Comparison of ENCODE assay signal across 18 cellular contexts in the genomic region with DNA sequence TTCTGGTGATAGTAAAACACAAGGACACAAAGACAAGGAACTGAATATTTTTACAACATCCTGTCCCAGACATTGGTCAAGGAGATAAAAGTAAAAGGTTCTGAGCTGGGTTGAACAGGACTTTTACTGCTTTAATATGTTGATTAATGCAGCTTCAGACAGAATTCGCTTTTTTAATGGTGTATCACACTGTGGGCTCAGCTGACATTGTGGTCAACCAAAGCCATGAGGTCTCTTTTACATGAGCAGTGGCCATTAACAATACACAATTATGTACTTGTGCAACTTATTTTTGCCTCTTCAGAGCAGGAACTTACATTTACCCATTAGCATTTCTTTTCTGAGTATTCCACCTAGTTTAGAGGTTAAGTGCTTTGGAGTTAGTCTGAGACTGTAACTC.
"Had no signal": no experiment of that assay in that cellular context is flagged by ENCODE, and none has a peak within 500 bp of the region (broad histone marks: within the 10 kb centered on the region; RNA-seq: fewer than 3 reads in every experiment).

No MANE protein-coding gene starts in this region.

- H3K4me3 ChIP-seq: esophagus muscularis mucosa, gastroesophageal sphincter, ovary, right atrium auricular region, smooth muscle cell, suprapubic skin, thyroid gland had no signal

- H3K36me3 ChIP-seq: esophagus muscularis mucosa, gastroesophageal sphincter, ovary, right atrium auricular region, suprapubic skin, thyroid gland had no signal

- DNase-seq: effector memory CD4-positive, alpha-beta T cell; glutamatergic neuron; islet precursor cell; mammary epithelial cell; naive thymus-derived CD4-positive, alpha-beta T cell; ovary; stimulated activated CD4-positive, alpha-beta T cell treated with anti-CD3 and anti-CD28 coated beads, Interleukin-2, amount 100 ng/mL, for 48 hours; stimulated activated naive CD4-positive, alpha-beta T cell treated with Interleukin-2 at 50 U/mL for 16 hours; thyroid gland had no signal

- FAIRE-seq: endometrium, urothelium cell line had no signal

- H3K9me3 ChIP-seq: esophagus muscularis mucosa, gastroesophageal sphincter, ovary, right atrium auricular region, suprapubic skin, thyroid gland had no signal

- H3K4me2 ChIP-seq: smooth muscle cell had no signal

- H3K4me1 ChIP-seq: esophagus muscularis mucosa, gastroesophageal sphincter, right atrium auricular region, suprapubic skin, thyroid gland had no signal

- H3K27ac ChIP-seq: epithelial cell of prostate, esophagus muscularis mucosa, gastroesophageal sphincter, ovary, right atrium auricular region, suprapubic skin, thyroid gland had no signal

- ATAC-seq: gastroesophageal sphincter; left lobe of liver; naive thymus-derived CD4-positive, alpha-beta T cell had no signal

- H3K27me3 ChIP-seq: esophagus muscularis mucosa, gastroesophageal sphincter, ovary, right atrium auricular region, suprapubic skin, thyroid gland had no signal
